37 cellular contexts compared by ENCODE assay signal in genomic region chr2:202108345-202108744, GRCh38. TPM values are rescaled to one million over a fixed set of nuclear protein-coding genes. Genes with fewer than 3 reads are reported as not detected.
"Had no signal": no experiment of that assay in that cellular context is flagged by ENCODE, and none has a peak within 500 bp of the region (broad histone marks: within the 10 kb centered on the region; RNA-seq: fewer than 3 reads in every experiment).

No MANE protein-coding gene starts in this region.

- H3K36me3 ChIP-seq: MG63 had no signal

- DNase-seq: Karpas-422, Kasumi-1, MG63, MM.1S, MV-4-11, NCI-H1048, NCI-H1092, NCI-H1092 treated with DMSO at 0.1 percent for 48 hours, NCI-H1105, NCI-H1105 treated with DMSO at 0.1 percent for 48 hours, NCI-H1417 treated with DMSO at 0.1 percent for 48 hours, NCI-H1436, NCI-H1436 treated with DMSO at 0.1 percent for 48 hours, NCI-H146, NCI-H1694, NCI-H1694 treated with DMSO at 0.1 percent for 48 hours, NCI-H187, NCI-H187 treated with DMSO at 0.1 percent for 48 hours, NCI-H1930, NCI-H2029, NCI-H2029 treated with DMSO at 0.1 percent for 48 hours, NCI-H2081, NCI-H2081 treated with DMSO at 0.1 percent for 48 hours, NCI-H2107, NCI-H2171, NCI-H2171 treated with DMSO at 0.1 percent for 48 hours, NCI-H2227 treated with DMSO at 0.1 percent for 48 hours, NCI-H226, NCI-H345, NCI-H446 treated with DMSO at 0.1 percent for 48 hours, NCI-H510A, NCI-H510A treated with DMSO at 0.1 percent for 48 hours, NCI-H524 had no signal

- H3K4me3 ChIP-seq: MG63 had no signal

- H3K27me3 ChIP-seq: MG63 had no signal

RNA-seq across cellular contexts. Expression of gene KIAA2012, which starts 35.3 kb away (rescaled TPM):
- total RNA-seq: LHCN-M2, M059J, MCF 10A, NCI-H460 had no signal
